In the genomic region with DNA sequence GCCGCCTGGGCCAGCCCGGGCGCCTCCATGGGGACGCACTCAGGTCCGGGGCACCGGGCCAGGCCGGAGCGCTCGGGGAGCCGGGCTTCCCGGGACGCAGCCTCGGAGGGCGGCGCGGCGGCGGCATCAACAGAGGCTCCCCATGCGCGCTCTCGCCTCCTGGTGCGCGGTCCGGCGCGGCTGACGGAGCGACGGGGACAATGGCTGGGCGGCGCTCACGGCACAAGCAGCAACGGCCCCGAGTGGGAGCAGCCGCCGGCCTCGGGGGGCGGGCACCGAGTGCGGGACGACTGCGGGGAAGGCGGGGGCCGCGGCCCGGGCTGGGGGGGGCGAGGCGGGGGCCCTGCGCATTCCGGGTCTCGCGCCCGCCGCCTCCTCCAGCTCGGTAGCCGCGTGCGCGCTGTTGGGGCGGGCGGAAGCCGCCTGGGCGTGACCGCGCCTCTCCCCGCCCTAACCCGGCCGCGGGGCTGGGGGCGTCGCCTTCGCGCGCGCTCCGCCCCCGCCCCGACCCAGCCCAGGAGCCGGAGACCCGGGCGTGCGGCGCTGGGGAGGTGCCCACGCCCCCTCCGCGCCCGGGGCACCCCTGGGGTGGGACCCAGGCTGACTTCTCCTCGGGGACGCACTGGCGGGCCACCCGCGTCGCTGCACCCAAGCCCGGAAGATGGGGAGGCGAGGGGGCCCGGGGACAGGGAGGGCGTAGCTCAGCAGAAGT, we compare ENCODE assay signal across 8 cellular contexts. TPM values are rescaled to one million over a fixed set of nuclear protein-coding genes. Genes with fewer than 3 reads are reported as not detected.
DNase-seq lines count a peak whose midpoint lies in the region; ATAC-seq and TF ChIP-seq lines count a peak whose summit lies in the region.

TSS of gene PRKX (minus strand) at position 425 of the 712 bp plus-strand sequence. CDS start at position 29, 396 bp downstream.

- no peaks in the 10 kb centered on the region for H3K4me1 ChIP-seq in urinary bladder (ENCODE audit: insufficient read depth)

- H3K36me3 ChIP-seq in BJ (ENCODE audit: control insufficient read depth, insufficient read depth, low read length): no peaks in the 10 kb centered on the region
- H3K36me3 ChIP-seq in urinary bladder (ENCODE audit: insufficient read depth): no peaks in the 10 kb centered on the region

- DNase-seq in BJ (ENCODE audit: low read depth) (no peak), RPMI7951 (ENCODE audit: low read depth) (peak; percentile 54), Right ventricle myocardium superior (peak; percentile 66), posterior cingulate gyrus (peak in 6 of 10 donors; percentile 14 to 85 (median 35))
- peak in 3 of 4 experiments; percentile 41 to 77 (median 44) for DNase-seq in activated naive CD4-positive, alpha-beta T cell (lab: John Stamatoyannopoulos, UW)

- ATAC-seq in HG03354 (IDR thresholded peaks at IDR 0.05; ENCODE audit: poor library complexity, severe bottlenecking, unreplicated experiment): peak; percentile 83
- peak; percentile 89 for ATAC-seq in Right ventricle myocardium superior (ENCODE audit: poor library complexity)

- POLR2A ChIA-PET in BJ (lab: Charles Lee): no interaction called here

- peak within 1 kb of the TSS; percentile 32 for H3K27ac ChIP-seq in urinary bladder (ENCODE audit: low read depth)

- H3K27me3 ChIP-seq in BJ (ENCODE audit: control insufficient read depth, insufficient read depth, low read length): no peaks in the 10 kb centered on the region

- TF ChIP-seq POLR2A in GM19193 (IDR thresholded peaks at IDR 0.05; ENCODE audit: extremely low read depth, insufficient read depth, insufficient read length): peak; percentile 31

- CTCF ChIA-PET in BJ (lab: Yijun Ruan, JAX): interaction anchor here (0.6 kb wide), 1 partner anchor 1479 kb away, joined by 3 read pairs; no protein-coding TSS in a partner anchor

- TF ChIP-seq CTCF in BJ (IDR thresholded peaks at IDR 0.05; ENCODE audit: insufficient read depth, low read depth, low read length): no peak

- peak within 1 kb of the TSS; percentile 60 for H3K4me3 ChIP-seq in BJ (ENCODE audit: low read depth, low read length)
- peak within 1 kb of the TSS; percentile 79 for H3K4me3 ChIP-seq in urinary bladder (ENCODE audit: low read depth, low read length)

- WGBS in urinary bladder: under 1% methylated on average over 70 of the region's 97 CpGs

- intact Hi-C loops in Right ventricle myocardium superior (cut with DNase I) (no loop called here), posterior cingulate gyrus (cut with DNase I) (no loop called here)

RNA-seq across cellular contexts. Expression of gene PRKX, which starts in this region (rescaled TPM):
- polyA plus RNA-seq in BJ (2011; rRNA removed) (5.7 and 6.5 TPM in 2 replicates), urinary bladder (3.4 TPM)
- polyA minus RNA-seq in BJ (2011; rRNA and poly(A)+ RNA removed): 5.4 and 7.2 TPM in 2 replicates
- total RNA-seq in RPMI7951 (2014; rRNA removed; shearing (Covaris generic)): 3.5 and 4.7 TPM in 2 replicates
- total RNA-seq in Right ventricle myocardium superior (4.8 TPM), urinary bladder (8.3 TPM)
